8 cellular contexts compared by ENCODE assay signal in the genomic region with DNA sequence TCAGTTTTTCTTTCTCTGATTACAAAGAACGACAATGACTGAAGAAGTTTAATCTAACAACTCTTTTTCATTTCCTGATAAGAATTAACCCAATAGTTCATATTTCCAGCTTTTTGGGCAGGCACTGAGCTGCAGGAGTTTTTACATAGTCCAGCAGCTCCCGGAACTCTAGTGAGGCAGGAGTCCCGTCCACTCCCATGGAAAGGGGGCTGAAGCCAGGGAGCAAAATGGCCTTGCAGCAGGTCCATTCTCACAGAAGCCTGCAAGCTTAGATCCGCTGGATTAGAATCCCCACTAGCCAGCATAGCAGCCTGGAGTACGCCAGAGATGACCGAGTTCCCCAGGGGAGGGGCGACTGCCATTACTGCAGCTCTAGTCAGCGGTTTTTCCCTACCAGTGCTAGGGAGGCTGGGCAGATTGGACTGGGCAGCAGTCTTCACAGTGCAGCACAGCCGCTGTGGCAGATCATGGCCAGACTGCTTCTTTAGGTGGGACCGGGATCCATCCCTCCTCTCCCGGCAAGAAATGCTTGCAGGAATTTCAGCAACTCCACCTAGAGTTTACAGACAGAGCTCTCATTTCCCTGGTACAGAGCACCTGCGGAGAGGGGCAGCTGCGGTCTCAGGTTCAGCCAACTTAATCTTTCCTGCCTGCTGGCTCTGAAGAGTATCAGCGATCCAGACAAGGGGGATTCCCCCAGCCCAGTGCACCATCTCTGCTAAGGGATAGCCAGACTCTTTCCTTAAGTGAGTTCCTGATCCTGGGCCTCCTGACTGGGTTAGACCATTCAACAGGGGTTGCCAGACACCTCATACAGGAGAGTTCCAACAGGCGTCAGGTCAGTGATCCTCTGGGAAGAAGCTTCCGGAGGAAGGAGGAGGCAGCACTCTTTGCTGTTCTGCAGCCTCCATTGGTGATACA. TPM values are rescaled to one million over a fixed set of nuclear protein-coding genes. Genes with fewer than 3 reads are reported as not detected.
DNase-seq lines count a peak whose midpoint lies in the region; ATAC-seq, FAIRE-seq and TF ChIP-seq lines count a peak whose summit lies in the region.

No MANE protein-coding gene starts in this region.

- TF ChIP-seq EP300 in suprapubic skin (IDR thresholded peaks at IDR 0.05): no peak

- TF ChIP-seq CTCF in astrocyte (IDR thresholded peaks at IDR 0.05; ENCODE audit: insufficient read depth, low read depth, low read length) (no peak), keratinocyte (optimal IDR thresholded peaks at IDR 0.05 in 1 of 3, IDR thresholded peaks at IDR 0.05 in 1 of 3, conservative IDR thresholded peaks at IDR 0.05 in 1 of 3; ENCODE audit: extremely low read depth in 1 of 3, insufficient read depth in 2 of 3, low read length in 3 of 3) (no peak), suprapubic skin (IDR thresholded peaks at IDR 0.05) (no peak)

- ATAC-seq in HG03280 (IDR thresholded peaks at IDR 0.05; ENCODE audit: unreplicated experiment): no peak

- H3K36me3 ChIP-seq in astrocyte (ENCODE audit: insufficient read depth, low read length) (no peaks in the 10 kb centered on the region), keratinocyte (ENCODE audit: control insufficient read depth in 2 of 2, extremely low read depth in 1 of 2, insufficient read depth in 2 of 2, low read length in 2 of 2) (no peaks in the 10 kb centered on the region), suprapubic skin (no peaks in the 10 kb centered on the region)

- no peaks in the 10 kb centered on the region for H3K9me1 ChIP-seq in keratinocyte (ENCODE audit: control insufficient read depth, extremely low read depth, insufficient read depth, low read length)

- H3K4me1 Mint-ChIP-seq in astrocyte (ENCODE audit: low read depth, unreplicated experiment): no peaks in the 10 kb centered on the region

- no peaks in the 10 kb centered on the region for H3K36me3 Mint-ChIP-seq in astrocyte (ENCODE audit: low read depth, unreplicated experiment)

- FAIRE-seq in astrocyte (lab: Jason Lieb, UNC) (no peak), keratinocyte (lab: Jason Lieb, UNC) (no peak), H54 (lab: Jason Lieb, UNC) (no peak)

- no peak overlapping the region for H3K27ac Mint-ChIP-seq in astrocyte (ENCODE audit: unreplicated experiment)

- H3K9ac ChIP-seq in astrocyte (ENCODE audit: low read length): peak overlapping the region; percentile 81
- H3K9ac ChIP-seq in keratinocyte (ENCODE audit: control insufficient read depth, extremely low read depth, insufficient read depth, low read length): peak overlapping the region; percentile 83

- H3K27me3 ChIP-seq in astrocyte (ENCODE audit: insufficient read depth, low read length): no peaks in the 10 kb centered on the region
- H3K27me3 ChIP-seq in keratinocyte (ENCODE audit: control insufficient read depth, extremely low read depth, insufficient read depth, low read length): no peaks in the 10 kb centered on the region
- no peaks in the 10 kb centered on the region for H3K27me3 ChIP-seq in suprapubic skin

- TF ChIP-seq POLR2A in suprapubic skin (IDR thresholded peaks at IDR 0.05) (no peak), H54 (IDR thresholded peaks at IDR 0.05; ENCODE audit: low read depth, low read length) (no peak)

- no peaks in the 10 kb centered on the region for H4K20me1 ChIP-seq in astrocyte (ENCODE audit: insufficient read depth, low read length)
- no peaks in the 10 kb centered on the region for H4K20me1 ChIP-seq in keratinocyte (ENCODE audit: control insufficient read depth, extremely low read depth, insufficient read depth, low read length)

- H3K9me3 ChIP-seq in astrocyte (ENCODE audit: insufficient read depth, low read depth, low read length): no peaks in the 10 kb centered on the region
- no peaks in the 10 kb centered on the region for H3K9me3 ChIP-seq in keratinocyte (ENCODE audit: control insufficient read depth, low read depth, low read length)
- no peaks in the 10 kb centered on the region for H3K9me3 ChIP-seq in suprapubic skin

- peaks cover 8% of the 10 kb centered on the region for H3K9me3 Mint-ChIP-seq in astrocyte (ENCODE audit: unreplicated experiment)

- no peaks in the 10 kb centered on the region for H3K79me2 ChIP-seq in astrocyte (ENCODE audit: insufficient read depth, low read length)
- H3K79me2 ChIP-seq in keratinocyte (ENCODE audit: control insufficient read depth, insufficient read depth, low read length): peaks cover 24% of the 10 kb centered on the region

- H3K4me1 ChIP-seq in astrocyte (ENCODE audit: insufficient read depth, low read length) (no peaks in the 10 kb centered on the region), keratinocyte (ENCODE audit: control insufficient read depth, extremely low read depth, insufficient read depth, low read length) (peaks cover 18% of the 10 kb centered on the region), suprapubic skin (peaks cover 40% of the 10 kb centered on the region)

- no peak overlapping the region for H3K4me3 Mint-ChIP-seq in astrocyte (ENCODE audit: unreplicated experiment)

- dilution Hi-C loops in keratinocyte (cut with MboI; ENCODE audit: extremely low pct_ligation_motif_present, low sequenced_read_pairs): no loop called here

- H3K27me3 Mint-ChIP-seq in astrocyte (ENCODE audit: low read depth, unreplicated experiment): no peaks in the 10 kb centered on the region

- DNase-seq in NCI-H2081 (lab: John Stamatoyannopoulos, UW): peak; percentile 25 to 43
- no peak for DNase-seq in NCI-H2081 treated with DMSO at 0.1 percent for 48 hours (lab: John Stamatoyannopoulos, UW)
- DNase-seq in NCI-H1092 treated with DMSO at 0.1 percent for 48 hours (lab: John Stamatoyannopoulos, UW): peak; percentile 54
- peak; percentile 2 for DNase-seq in astrocyte (ENCODE audit: low read depth)
- DNase-seq in keratinocyte (ENCODE audit: low read depth, low spot score): no peak
- peak in 1 of 2 donors; percentile 68 for DNase-seq in suprapubic skin (ENCODE audit: low spot score in 2 of 2)
- no peak for DNase-seq in H54 (ENCODE audit: insufficient read length, low spot score)

- peak overlapping the region; percentile 87 for H2AFZ ChIP-seq in astrocyte (ENCODE audit: low read depth, low read length)
- H2AFZ ChIP-seq in keratinocyte (ENCODE audit: control insufficient read depth, low read length): peak overlapping the region; percentile 92

- H3K4me3 ChIP-seq in astrocyte (ENCODE audit: insufficient read depth, low read depth, low read length): peak overlapping the region; percentile 65
- peak overlapping the region; percentile 52 to 85 (median 72) for H3K4me3 ChIP-seq in keratinocyte (ENCODE audit: control insufficient read depth in 2 of 3, extremely low read depth in 1 of 3, insufficient read depth in 2 of 3, low read depth in 1 of 3, low read length in 3 of 3)
- peak overlapping the region; percentile 65 for H3K4me3 ChIP-seq in suprapubic skin

- peak overlapping the region; percentile 23 for H3K27ac ChIP-seq in astrocyte (ENCODE audit: low read depth, low read length)
- peak overlapping the region; percentile 95 for H3K27ac ChIP-seq in keratinocyte (ENCODE audit: control insufficient read depth, insufficient read depth, low read length)
- peak overlapping the region; percentile 92 for H3K27ac ChIP-seq in suprapubic skin

- H3K4me2 ChIP-seq in astrocyte (ENCODE audit: low read length) (peak overlapping the region; percentile 83), keratinocyte (ENCODE audit: control insufficient read depth, extremely low read depth, insufficient read depth, low read depth, low read length) (peak overlapping the region; percentile 91)

- WGBS in suprapubic skin: 59% methylated on average over 16 of the region's 16 CpGs

RNA-seq across cellular contexts. Expression of gene CASP4, which starts 0.7 kb away (rescaled TPM):
- 0.62 and 0.86 TPM in 2 replicates for total RNA-seq in astrocyte
- polyA plus RNA-seq in keratinocyte: 106 to 130 TPM (median 127 TPM) in 3 replicates
- polyA plus RNA-seq in keratinocyte (2011; ENCODE audit: low read depth): 315 TPM
- 140 and 174 TPM in 2 replicates for polyA plus RNA-seq in keratinocyte (2011; cell fraction: cytosol; rRNA removed)
- 104 and 143 TPM in 2 replicates for polyA plus RNA-seq in keratinocyte (2011; cell fraction: nucleus; rRNA removed)
- 70.5 and 148 TPM in 2 replicates for polyA plus RNA-seq in keratinocyte (2012; ENCODE audit: low replicate concordance)
- 26.1 to 106 TPM (median 85.2 TPM) in 3 replicates for polyA minus RNA-seq in keratinocyte
- 56.0 TPM for polyA minus RNA-seq in keratinocyte (2011; cell fraction: cytosol; rRNA and poly(A)+ RNA removed)
- 25.6 and 44.6 TPM in 2 replicates for polyA minus RNA-seq in keratinocyte (2011; cell fraction: nucleus; rRNA and poly(A)+ RNA removed)
- 100 to 1,000 TPM in 3 of 4 donors, 10 to 100 TPM in 1; 98.3 to 272 (median 129) TPM for total RNA-seq in suprapubic skin

RNA-seq across cellular contexts. Expression of gene CASP5, which starts 53.9 kb away (rescaled TPM):
- total RNA-seq in astrocyte (not detected in 2 replicates), suprapubic skin (not detected)
- polyA plus RNA-seq in keratinocyte: 0.15 TPM in 1 of 3 replicates, not detected in the others
- polyA plus RNA-seq in keratinocyte (2011; ENCODE audit: low read depth): not detected
- not detected in 2 replicates for polyA plus RNA-seq in keratinocyte (2011; cell fraction: cytosol; rRNA removed)
- polyA plus RNA-seq in keratinocyte (2011; cell fraction: nucleus; rRNA removed): 0.51 and 0.87 TPM in 2 replicates
- polyA plus RNA-seq in keratinocyte (2012; ENCODE audit: low replicate concordance): 0.39 TPM in 1 of 2 replicates, not detected in the other
- polyA minus RNA-seq in keratinocyte: not detected in 3 replicates
- not detected for polyA minus RNA-seq in keratinocyte (2011; cell fraction: cytosol; rRNA and poly(A)+ RNA removed)
- polyA minus RNA-seq in keratinocyte (2011; cell fraction: nucleus; rRNA and poly(A)+ RNA removed): not detected in 2 replicates

Comparison
In these comparisons a context has a peak if more than half of its experiments do, and no peak if none do; other contexts are left out.
1. DNase-seq: peak in NCI-H2081 (2 of 2), NCI-H1092 treated with DMSO at 0.1 percent for 48 hours (single experiment) and astrocyte (single experiment); none in NCI-H2081 treated with DMSO at 0.1 percent for 48 hours (single experiment), keratinocyte (single experiment) and H54 (single experiment).
2. H3K27ac ChIP-seq: peak in every context shown above with its lines; median percentile 95 in keratinocyte; 92 in suprapubic skin; 23 in astrocyte.
3. RNA of gene CASP4, which starts 0.7 kb away (total RNA-seq): 98.3 to 272 TPM in suprapubic skin; 0.62 to 0.86 TPM in astrocyte; every median in the first group is over 10 times any median in the second.
4. Peak in every context shown above with its lines, with median percentiles within 50 percentile points of each other: H3K4me3 ChIP-seq.